ENCODE assay signal across 1 cellular context in the genomic region with DNA sequence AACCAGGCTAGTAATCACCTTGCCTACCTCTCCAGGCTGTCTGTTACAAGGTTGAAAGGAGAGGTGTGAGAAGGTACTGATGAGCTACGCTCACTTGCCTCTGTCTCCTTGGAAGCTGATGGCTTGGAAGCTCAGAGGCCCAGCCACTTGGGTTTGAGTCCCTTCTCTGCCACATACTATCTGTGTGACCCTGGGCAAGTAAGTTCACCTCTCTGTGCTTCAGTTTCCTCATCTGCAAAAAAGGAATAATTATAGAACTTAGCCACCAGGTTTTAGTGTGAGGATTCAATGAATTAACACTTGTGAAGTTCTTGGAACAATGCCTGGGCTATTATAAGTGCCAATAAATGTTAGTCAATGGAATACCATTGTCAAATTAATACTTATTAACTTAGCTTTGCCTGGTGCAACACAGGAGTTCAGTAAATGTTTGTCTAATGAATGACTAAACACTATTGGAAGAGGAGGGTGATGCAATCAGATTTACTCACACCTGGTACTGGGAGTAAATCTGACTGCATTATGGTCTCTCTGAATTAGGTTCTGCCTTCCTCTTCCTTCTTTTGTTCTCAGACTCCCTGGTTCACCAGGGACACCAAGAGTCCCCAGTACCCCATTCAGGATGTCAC.
TF ChIP-seq lines count a peak whose summit lies in the region.

No MANE protein-coding gene starts in this region.

TF ChIP-seq in IMR-90, 13 proteins besides CTCF, POLR2A, EP300 and RAD21 (continued from another document):
- TF ChIP-seq RFX5 (IDR thresholded peaks at IDR 0.05; ENCODE audit: low read depth, low read length) (no peak), MAFK (IDR thresholded peaks at IDR 0.05; ENCODE audit: low read depth, low read length) (no peak)
- TF ChIP-seq, protein P1, sequence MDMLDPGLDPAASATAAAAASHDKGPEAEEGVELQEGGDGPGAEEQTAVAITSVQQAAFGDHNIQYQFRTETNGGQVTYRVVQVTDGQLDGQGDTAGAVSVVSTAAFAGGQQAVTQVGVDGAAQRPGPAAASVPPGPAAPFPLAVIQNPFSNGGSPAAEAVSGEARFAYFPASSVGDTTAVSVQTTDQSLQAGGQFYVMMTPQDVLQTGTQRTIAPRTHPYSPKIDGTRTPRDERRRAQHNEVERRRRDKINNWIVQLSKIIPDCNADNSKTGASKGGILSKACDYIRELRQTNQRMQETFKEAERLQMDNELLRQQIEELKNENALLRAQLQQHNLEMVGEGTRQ (IDR thresholded peaks at IDR 0.05; ENCODE audit: low read depth, low read length): no peak
